In the genomic region with DNA sequence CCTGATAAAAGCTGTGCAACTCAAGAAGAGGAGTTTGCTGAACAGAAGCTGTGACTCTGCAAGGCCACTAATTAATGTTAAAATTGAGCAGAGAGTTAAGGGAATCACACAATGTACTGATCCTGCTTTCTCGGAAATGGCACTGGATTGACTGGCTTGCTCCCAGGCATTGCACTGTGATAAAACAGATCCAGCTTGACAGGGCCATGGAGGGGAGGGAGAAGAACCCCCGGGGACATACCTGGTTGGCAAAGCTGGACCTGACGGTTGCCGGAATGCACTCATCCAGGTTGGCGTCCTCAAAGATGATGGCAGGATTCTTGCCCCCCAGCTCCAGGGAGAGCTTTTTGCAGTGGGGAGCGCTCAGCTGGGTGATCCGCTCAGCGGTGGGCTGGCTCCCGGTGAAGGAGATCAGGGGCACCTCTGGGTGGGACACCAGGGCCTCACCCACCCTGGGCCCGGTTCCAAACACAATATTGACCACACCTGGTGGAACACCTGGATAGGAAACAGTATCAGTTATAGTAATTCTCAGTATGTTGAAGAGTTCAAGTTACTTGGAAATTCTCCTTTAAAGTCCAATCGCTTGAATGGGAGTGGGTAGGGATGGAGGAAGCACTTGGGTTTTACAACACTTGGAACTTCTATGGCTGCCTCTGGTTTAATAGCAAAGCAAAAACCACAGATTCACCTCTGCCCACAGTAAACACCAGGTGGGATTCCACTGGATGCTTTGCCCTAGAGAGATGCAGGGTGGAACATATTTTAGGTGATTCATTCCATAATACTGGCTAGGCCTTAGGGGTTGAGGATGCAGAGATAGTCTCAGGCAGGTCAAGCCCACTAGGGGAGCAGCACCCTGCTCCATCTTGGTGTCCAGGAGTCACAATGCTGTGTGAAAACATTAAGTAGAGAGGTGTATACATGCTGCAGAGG, we compare ENCODE assay signal across 19 cellular contexts. TPM values are rescaled to one million over a fixed set of nuclear protein-coding genes. Genes with fewer than 3 reads are reported as not detected.
A peak's percentile ranks its signal among the peaks of the same experiment; 100 is the strongest.
DNase-seq lines count a peak whose midpoint lies in the region; ATAC-seq, FAIRE-seq and TF ChIP-seq lines count a peak whose summit lies in the region.
"Had no signal": no experiment of that assay in that cellular context is flagged by ENCODE, and none has a peak within 500 bp of the region (broad histone marks: within the 10 kb centered on the region; RNA-seq: fewer than 3 reads in every experiment).

No MANE protein-coding gene starts in this region.

- H3K36me3 ChIP-seq in right lobe of liver (peaks cover 0 to 39% (median 6%) of the 10 kb centered on the region in 4 donors), HepG2 (replicated peaks in 1 of 2; ENCODE audit: control insufficient read depth in 1 of 2, insufficient read depth in 2 of 2, low read length in 2 of 2) (no peaks in the 10 kb centered on the region)
- H3K36me3 ChIP-seq: BLaER1 had no signal

- H3K9ac ChIP-seq in HepG2 (ENCODE audit: insufficient read depth, low read depth, low read length), result no peak overlapping the region
- H3K9ac ChIP-seq: BLaER1 had no signal

- intact Hi-C loops in right lobe of liver (cut with DNase I), result no loop called here
- intact Hi-C loops in HepG2 (cut with micrococcal nuclease; ENCODE audit: unreplicated experiment), result no loop called here
- intact Hi-C loops in cardiac septum (cut with DNase I), result no loop called here
- intact Hi-C loops in dorsolateral prefrontal cortex (cut with DNase I), result no loop called here

- H3K4me2 ChIP-seq in HepG2 (ENCODE audit: low read depth, low read length), result no peak overlapping the region
- H3K4me2 ChIP-seq: BLaER1 had no signal

- H3K4me3 Mint-ChIP-seq in nephron, result no peak overlapping the region
- H3K4me3 Mint-ChIP-seq: CD14-positive monocyte; CD4-positive, alpha-beta memory T cell; IgD-negative memory B cell had no signal

- H3K27me3 ChIP-seq in right lobe of liver (no peaks in the 10 kb centered on the region), HepG2 (ENCODE audit: control insufficient read depth in 1 of 2, insufficient read depth in 2 of 2, low read length in 2 of 2) (no peaks in the 10 kb centered on the region), dorsolateral prefrontal cortex (no peaks in the 10 kb centered on the region)
- H3K27me3 ChIP-seq: BLaER1 had no signal

- FAIRE-seq in HepG2 (lab: Jason Lieb, UNC), result no peak
- FAIRE-seq: H54, HTR-8/SVneo had no signal

- peak overlapping the region; percentile 44 to 88 (median 72) for H3K27ac ChIP-seq in right lobe of liver
- no peak overlapping the region for H3K27ac ChIP-seq in HepG2 (ENCODE audit: extremely low read length, insufficient read depth, low read length)
- H3K27ac ChIP-seq in dorsolateral prefrontal cortex, result no peak overlapping the region
- H3K27ac ChIP-seq: BLaER1 had no signal

- no peaks in the 10 kb centered on the region for H3K79me2 ChIP-seq in HepG2 (ENCODE audit: insufficient read depth, low read length)

- peak overlapping the region in 2 of 3 experiments; percentile 43 to 48 for H3K27ac Mint-ChIP-seq in nephron
- H3K27ac Mint-ChIP-seq: CD14-positive monocyte; CD4-positive, alpha-beta memory T cell; IgD-negative memory B cell had no signal

- POLR2A ChIA-PET in HepG2 (lab: Yijun Ruan, JAX), result no interaction called here

- TF ChIP-seq POLR2A in right lobe of liver (IDR thresholded peaks at IDR 0.05), result no peak
- no peak for TF ChIP-seq POLR2A in HepG2 (IDR thresholded peaks at IDR 0.05; ENCODE audit: insufficient read depth in 1 of 2, low read depth in 2 of 2, low read length in 2 of 2)

- H3K27me3 Mint-ChIP-seq in nephron (ENCODE audit: low read depth), result peaks cover 4% of the 10 kb centered on the region
- H3K27me3 Mint-ChIP-seq: CD4-positive, alpha-beta memory T cell; IgD-negative memory B cell had no signal

- no peak overlapping the region for H3K4me3 ChIP-seq in right lobe of liver
- no peak overlapping the region for H3K4me3 ChIP-seq in HepG2 (replicated peaks in 1 of 3; ENCODE audit: insufficient read depth in 1 of 3, low read depth in 2 of 3, low read length in 3 of 3)
- H3K4me3 ChIP-seq in dorsolateral prefrontal cortex, result no peak overlapping the region
- H3K4me3 ChIP-seq: BLaER1 had no signal

- in situ Hi-C loops in HepG2 (cut with HindIII; ENCODE audit: extremely low pct_ligation_motif_present, low pct_unique_long_range_greater_than_20kb), result loop anchor here (10.0 kb wide), 1 partner anchor 808 kb away; no protein-coding TSS in a partner anchor

- H3K36me3 Mint-ChIP-seq in nephron (ENCODE audit: low read depth), result peaks cover 9% of the 10 kb centered on the region
- H3K36me3 Mint-ChIP-seq: CD14-positive monocyte had no signal

- BruUV-seq in HepG2 (replicated peaks; lab: Mats Ljungman, UMichigan), result no TSS peak

- TF ChIP-seq CTCF in right lobe of liver (IDR thresholded peaks at IDR 0.05) (no peak), HepG2 (CRISPR knock-in tag; IDR thresholded peaks at IDR 0.05) (no peak), nephron (IDR thresholded peaks at IDR 0.05; ENCODE audit: unreplicated experiment in 3 of 3) (no peak), dorsolateral prefrontal cortex (IDR thresholded peaks at IDR 0.05 in 54 of 56, conservative IDR thresholded peaks at IDR 0.05 in 2 of 56; ENCODE audit: low read depth in 1 of 56, partially characterized antibody in 56 of 56) (no peak)

- H3K4me1 ChIP-seq in right lobe of liver (peaks cover 0 to 71% (median 23%) of the 10 kb centered on the region in 4 donors), HepG2 (ENCODE audit: insufficient read depth, low read length) (peaks cover 9% of the 10 kb centered on the region)

- WGBS in right lobe of liver (ENCODE audit: insufficient coverage, low coverage, low lambda C conversion rate, missing lambda C conversion rate), result 77% methylated on average over 5 of the region's 11 CpGs
- 87% methylated on average over 9 of the region's 11 CpGs for WGBS in HepG2 (ENCODE audit: low lambda C conversion rate)

- H3K4me1 Mint-ChIP-seq in nephron, result peaks cover 22% of the 10 kb centered on the region
- H3K4me1 Mint-ChIP-seq: CD14-positive monocyte; CD4-positive, alpha-beta memory T cell; IgD-negative memory B cell had no signal

- no peak overlapping the region for H2AFZ ChIP-seq in HepG2 (ENCODE audit: low read length)

- no peak for TF ChIP-seq RAD21 in HepG2 (CRISPR knock-in tag; IDR thresholded peaks at IDR 0.05)

- ATAC-seq in right lobe of liver (no peak), HepG2 (no peak; the same call in 2 of the 3 replicates), GM18873 (IDR thresholded peaks at IDR 0.05; ENCODE audit: low FRiP score, unreplicated experiment) (no peak)

- DNase-seq in right lobe of liver (no peak), HepG2 (ENCODE audit: low spot score) (no peak), kidney tubule cell (ENCODE audit: low spot score) (peak; percentile 32), cardiac septum (ENCODE audit: low spot score) (no peak), dorsolateral prefrontal cortex (no peak)
- DNase-seq: 8988T; CD4-positive, alpha-beta memory T cell; DMS153; DMS79; GDM1; HCEC 1CT had no signal

- H3K9me3 ChIP-seq in right lobe of liver (no peaks in the 10 kb centered on the region), HepG2 (ENCODE audit: low read length) (no peaks in the 10 kb centered on the region)
- H3K9me3 ChIP-seq: BLaER1 had no signal

- no peaks in the 10 kb centered on the region for H3K9me3 Mint-ChIP-seq in nephron
- H3K9me3 Mint-ChIP-seq: CD4-positive, alpha-beta memory T cell; IgD-negative memory B cell had no signal

- TF ChIP-seq EP300 in HepG2 (IDR thresholded peaks at IDR 0.05; ENCODE audit: low read depth in 2 of 2, low read length in 2 of 2) (no peak), HepG2 (CRISPR knock-in tag; IDR thresholded peaks at IDR 0.05; ENCODE audit: borderline replicate concordance) (no peak)

- CTCF ChIA-PET in HepG2 (lab: Yijun Ruan, JAX; ENCODE audit: low intra/inter-chr PET ratio, low total read pairs), result no interaction called here

- no peaks in the 10 kb centered on the region for H4K20me1 ChIP-seq in HepG2 (ENCODE audit: insufficient read depth, low read length)
- H4K20me1 ChIP-seq: BLaER1 had no signal

TF ChIP-seq in HepG2, 621 proteins besides CTCF, POLR2A, EP300 and RAD21 (continues in another document):
- TF ChIP-seq ZNF253 (CRISPR knock-in tag; IDR thresholded peaks at IDR 0.05; ENCODE audit: borderline replicate concordance), result no peak
- TF ChIP-seq, protein P1, sequence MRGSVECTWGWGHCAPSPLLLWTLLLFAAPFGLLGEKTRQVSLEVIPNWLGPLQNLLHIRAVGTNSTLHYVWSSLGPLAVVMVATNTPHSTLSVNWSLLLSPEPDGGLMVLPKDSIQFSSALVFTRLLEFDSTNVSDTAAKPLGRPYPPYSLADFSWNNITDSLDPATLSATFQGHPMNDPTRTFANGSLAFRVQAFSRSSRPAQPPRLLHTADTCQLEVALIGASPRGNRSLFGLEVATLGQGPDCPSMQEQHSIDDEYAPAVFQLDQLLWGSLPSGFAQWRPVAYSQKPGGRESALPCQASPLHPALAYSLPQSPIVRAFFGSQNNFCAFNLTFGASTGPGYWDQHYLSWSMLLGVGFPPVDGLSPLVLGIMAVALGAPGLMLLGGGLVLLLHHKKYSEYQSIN (CRISPR knock-in tag; IDR thresholded peaks at IDR 0.05; ENCODE audit: borderline replicate concordance), result no peak

RNA-seq across cellular contexts. Expression of a gene that starts 17.1 kb away (rescaled TPM):
- 100 to 1,000 TPM in 4 of 6 experiments, 10 to 100 TPM in 2; 91.4 to 175 (median 166) TPM for total RNA-seq in right lobe of liver
- total RNA-seq in HepG2 (2016; rRNA removed; fragmentation: Illumina TruSeq; extraction: Trizol), result 3.4 and 3.6 TPM in 2 replicates
- total RNA-seq in HepG2 (2016; cell fraction: cytosol; rRNA removed; fragmentation: Illumina TruSeq; extraction: Trizol; ENCODE audit: low read depth), result 0.20 and 0.26 TPM in 2 replicates
- total RNA-seq in HepG2 (2016; cell fraction: insoluble cytoplasmic fraction; rRNA removed; fragmentation: Illumina TruSeq; extraction: Trizol), result 2.7 and 3.0 TPM in 2 replicates
- 0.71 and 1.0 TPM in 2 replicates for total RNA-seq in HepG2 (2016; cell fraction: membrane; rRNA removed; fragmentation: Illumina TruSeq; extraction: Trizol)
- total RNA-seq in HepG2 (2016; cell fraction: nucleus; rRNA removed; fragmentation: Illumina TruSeq; extraction: Trizol), result 1.1 and 1.6 TPM in 2 replicates
- polyA plus RNA-seq in HepG2 (2011; rRNA removed), result 0.68 and 1.1 TPM in 2 replicates
- 0.32 and 0.96 TPM in 2 replicates for polyA plus RNA-seq in HepG2 (2011; cell fraction: cytosol; rRNA removed)
- polyA plus RNA-seq in HepG2 (2011; cell fraction: nucleus; rRNA removed), result 1.5 and 2.1 TPM in 2 replicates
- polyA plus RNA-seq in HepG2 (2012), result 0.41 and 0.99 TPM in 2 replicates
- 0.14 and 0.19 TPM in 2 replicates for polyA plus RNA-seq in HepG2 (2016; cell fraction: cytosol; fragmentation: Illumina TruSeq; extraction: Trizol; ENCODE audit: low read depth)
- 3.2 and 3.4 TPM in 2 replicates for polyA plus RNA-seq in HepG2 (2016; cell fraction: insoluble cytoplasmic fraction; fragmentation: Illumina TruSeq; extraction: Trizol; ENCODE audit: low read depth)
- 0.30 and 0.39 TPM in 2 replicates for polyA plus RNA-seq in HepG2 (2016; cell fraction: membrane; fragmentation: Illumina TruSeq; extraction: Trizol; ENCODE audit: low read depth)
- polyA plus RNA-seq in HepG2 (2016; cell fraction: nucleus; fragmentation: Illumina TruSeq; extraction: Trizol; ENCODE audit: insufficient read depth, low read depth), result 1.4 and 1.6 TPM in 2 replicates
- 0.40 and 0.68 TPM in 2 replicates for polyA minus RNA-seq in HepG2 (2011; rRNA and poly(A)+ RNA removed; ENCODE audit: low replicate concordance)
- polyA minus RNA-seq in HepG2 (2011; cell fraction: cytosol; rRNA and poly(A)+ RNA removed), result 0.40 TPM in 1 of 2 replicates, not detected in the other
- 3.6 and 3.7 TPM in 2 replicates for polyA minus RNA-seq in HepG2 (2011; cell fraction: nucleus; rRNA and poly(A)+ RNA removed)
- 0.57 TPM for total RNA-seq in cardiac septum
- 10 to 100 TPM in 53 of 120 experiments, 1 to 10 TPM in 67; 3.0 to 32.6 (median 9.4) TPM for total RNA-seq in dorsolateral prefrontal cortex
- total RNA-seq: Daoy had no signal
- polyA plus RNA-seq: CD14-positive monocyte; CD4-positive, alpha-beta memory T cell; IgD-negative memory B cell had no signal

Comparison
In these comparisons a context has a peak if more than half of its experiments do, and no peak if none do; other contexts are left out.
1. H3K27ac ChIP-seq: peak in right lobe of liver (3 of 3); none in HepG2 (single experiment) and dorsolateral prefrontal cortex (0 of 59).